ENCODE assay signal across 12 cellular contexts in the genomic region with DNA sequence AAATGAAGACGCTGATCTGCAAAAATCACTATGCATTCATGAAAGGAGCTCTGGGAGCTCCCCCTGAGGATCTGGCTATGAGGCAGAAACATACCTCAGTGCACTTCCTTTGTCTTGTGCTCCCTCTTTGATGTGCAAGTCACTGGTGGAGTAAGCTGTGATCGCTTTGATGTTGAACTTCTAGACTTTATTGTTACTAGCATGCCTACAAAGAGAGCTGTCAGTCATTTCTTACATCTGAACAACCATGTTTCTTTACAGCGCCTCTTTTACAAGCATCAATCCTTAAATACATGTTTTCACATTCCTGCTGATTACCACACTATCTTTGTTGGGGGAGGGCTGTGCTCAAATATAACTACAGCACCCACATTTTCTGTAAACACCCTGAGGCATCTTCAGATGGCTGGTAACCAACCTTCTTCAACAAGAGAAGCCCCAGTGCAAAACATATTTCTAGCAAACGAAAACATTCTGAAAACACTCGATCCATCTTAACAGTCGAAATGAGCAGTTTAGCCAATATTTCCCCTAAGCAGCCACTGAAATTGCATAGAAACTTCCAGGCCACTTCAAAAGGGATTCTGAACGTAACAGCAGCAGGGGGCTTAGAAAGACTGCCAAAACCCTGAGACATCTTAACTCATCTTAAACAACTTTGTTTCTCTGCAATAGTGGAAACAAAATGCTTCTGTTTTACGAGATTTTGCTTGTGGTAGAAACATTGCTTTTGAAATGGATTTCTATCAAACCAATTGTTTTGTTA.
DNase-seq lines count a peak whose midpoint lies in the region; ATAC-seq and TF ChIP-seq lines count a peak whose summit lies in the region.
"Had no signal": no experiment of that assay in that cellular context is flagged by ENCODE, and none has a peak within 500 bp of the region (broad histone marks: within the 10 kb centered on the region; RNA-seq: fewer than 3 reads in every experiment).

No MANE protein-coding gene starts in this region.

- intact Hi-C loops in vagina (cut with DNase I) = loop anchor here (10.0 kb wide), 1 partner anchor 1254 kb away; no protein-coding TSS in a partner anchor

- POLR2A ChIA-PET in activated CD8-positive, alpha-beta T cell treated with anti-CD3 and anti-CD28 coated beads, Interleukin-2, amount 10 ng/mL, durations not matched to agents 7 days and 5 days (lab: Charles Lee) = interaction anchor here (0.8 to 9.1 kb wide), 6 partner anchors 9 to 72 kb away, joined by 3 to 97 read pairs (median 17); no protein-coding TSS in a partner anchor

- peak; percentile 81 for ATAC-seq in activated CD8-positive, alpha-beta T cell treated with anti-CD3 and anti-CD28 coated beads, Interleukin-2, amount 10 ng/mL, durations not matched to agents 7 days and 5 days
- no peak for ATAC-seq in GM19397 (IDR thresholded peaks at IDR 0.05; ENCODE audit: unreplicated experiment)
- ATAC-seq: K562 had no signal

- H3K4me3 ChIP-seq in vagina = no peak overlapping the region
- H3K4me3 ChIP-seq: K562 had no signal

- H3K36me3 ChIP-seq in vagina = no peaks in the 10 kb centered on the region

- peak overlapping the region; percentile 96 for H3K27ac Mint-ChIP-seq in activated CD8-positive, alpha-beta T cell treated with anti-CD3 and anti-CD28 coated beads, Interleukin-2, amount 10 ng/mL, durations not matched to agents 7 days and 5 days
- H3K27ac Mint-ChIP-seq in immature natural killer cell = peak overlapping the region; percentile 91 to 98 (median 93)
- H3K27ac Mint-ChIP-seq: naive B cell had no signal

- H3K9me3 Mint-ChIP-seq in activated CD8-positive, alpha-beta T cell treated with anti-CD3 and anti-CD28 coated beads, Interleukin-2, amount 10 ng/mL, durations not matched to agents 7 days and 5 days (ENCODE audit: insufficient read depth) = no peaks in the 10 kb centered on the region
- H3K9me3 Mint-ChIP-seq in immature natural killer cell = no peaks in the 10 kb centered on the region
- H3K9me3 Mint-ChIP-seq: naive B cell had no signal

- CTCF ChIA-PET in activated CD8-positive, alpha-beta T cell treated with anti-CD3 and anti-CD28 coated beads, Interleukin-2, amount 10 ng/mL, durations not matched to agents 7 days and 5 days (lab: Charles Lee) = interaction anchor here (0.7 to 9.8 kb wide), 14 partner anchors 9 to 340 kb away, joined by 3 to 116 read pairs (median 5); no protein-coding TSS in a partner anchor

- peak; percentile 43 for DNase-seq in activated naive CD4-positive, alpha-beta T cell treated with Interleukin-2 at 50 U/mL for 16 hours
- no peak for DNase-seq in activated naive CD4-positive, alpha-beta T cell (lab: John Stamatoyannopoulos, UW)
- DNase-seq in activated CD8-positive, alpha-beta T cell treated with anti-CD3 and anti-CD28 coated beads, Interleukin-2, amount 10 ng/mL, durations not matched to agents 7 days and 5 days = peak; percentile 68
- DNase-seq in immature natural killer cell = peak in 2 of 3 donors; percentile 43 to 50
- DNase-seq in vagina (ENCODE audit: extremely low spot score in 2 of 2) = no peak
- DNase-seq in SHP77 (lab: John Stamatoyannopoulos, UW) = no peak
- no peak for DNase-seq in NCI-H1092 treated with DMSO at 0.1 percent for 48 hours (lab: John Stamatoyannopoulos, UW)
- DNase-seq: naive B cell, NCI-H345, trophoblast cell had no signal

- no peak for TF ChIP-seq CTCF in vagina (IDR thresholded peaks at IDR 0.05)

- peaks cover 40% of the 10 kb centered on the region for H3K36me3 Mint-ChIP-seq in activated CD8-positive, alpha-beta T cell treated with anti-CD3 and anti-CD28 coated beads, Interleukin-2, amount 10 ng/mL, durations not matched to agents 7 days and 5 days (ENCODE audit: low read depth)
- peaks cover 2 to 7% (median 3%) of the 10 kb centered on the region in 3 donors for H3K36me3 Mint-ChIP-seq in immature natural killer cell
- H3K36me3 Mint-ChIP-seq: naive B cell had no signal

- peak overlapping the region; percentile 74 for H3K4me3 Mint-ChIP-seq in activated CD8-positive, alpha-beta T cell treated with anti-CD3 and anti-CD28 coated beads, Interleukin-2, amount 10 ng/mL, durations not matched to agents 7 days and 5 days
- peak overlapping the region; percentile 69 to 92 (median 77) for H3K4me3 Mint-ChIP-seq in immature natural killer cell
- H3K4me3 Mint-ChIP-seq: naive B cell had no signal

- peaks cover 86% of the 10 kb centered on the region for H3K4me1 Mint-ChIP-seq in activated CD8-positive, alpha-beta T cell treated with anti-CD3 and anti-CD28 coated beads, Interleukin-2, amount 10 ng/mL, durations not matched to agents 7 days and 5 days (ENCODE audit: low read depth)
- H3K4me1 Mint-ChIP-seq in immature natural killer cell = peaks cover 96 to 99% of the 10 kb centered on the region in 2 donors

- H3K27me3 Mint-ChIP-seq in activated CD8-positive, alpha-beta T cell treated with anti-CD3 and anti-CD28 coated beads, Interleukin-2, amount 10 ng/mL, durations not matched to agents 7 days and 5 days (ENCODE audit: low read depth) = no peaks in the 10 kb centered on the region
- H3K27me3 Mint-ChIP-seq in immature natural killer cell (ENCODE audit: low read depth in 3 of 3) = peaks cover 2 to 21% (median 20%) of the 10 kb centered on the region in 3 donors

- no peaks in the 10 kb centered on the region for H3K9me3 ChIP-seq in vagina

- H3K4me1 ChIP-seq in vagina = peaks cover 80% of the 10 kb centered on the region

- peak overlapping the region; percentile 53 for H3K27ac ChIP-seq in vagina

- no peaks in the 10 kb centered on the region for H3K27me3 ChIP-seq in vagina

- no peak for TF ChIP-seq POLR2A in vagina (IDR thresholded peaks at IDR 0.05)

Comparison
In these comparisons a context has a peak if more than half of its experiments do, and no peak if none do; other contexts are left out.
1. DNase-seq: peak in activated naive CD4-positive, alpha-beta T cell treated with Interleukin-2 at 50 U/mL for 16 hours (single experiment), activated CD8-positive, alpha-beta T cell treated with anti-CD3 and anti-CD28 coated beads, Interleukin-2, amount 10 ng/mL, durations not matched to agents 7 days and 5 days (single experiment) and immature natural killer cell (2 of 3); none in activated naive CD4-positive, alpha-beta T cell (0 of 4), vagina (0 of 2), SHP77 (0 of 2) and NCI-H1092 treated with DMSO at 0.1 percent for 48 hours (single experiment).